8 cellular contexts compared by ENCODE assay signal in the genomic region with DNA sequence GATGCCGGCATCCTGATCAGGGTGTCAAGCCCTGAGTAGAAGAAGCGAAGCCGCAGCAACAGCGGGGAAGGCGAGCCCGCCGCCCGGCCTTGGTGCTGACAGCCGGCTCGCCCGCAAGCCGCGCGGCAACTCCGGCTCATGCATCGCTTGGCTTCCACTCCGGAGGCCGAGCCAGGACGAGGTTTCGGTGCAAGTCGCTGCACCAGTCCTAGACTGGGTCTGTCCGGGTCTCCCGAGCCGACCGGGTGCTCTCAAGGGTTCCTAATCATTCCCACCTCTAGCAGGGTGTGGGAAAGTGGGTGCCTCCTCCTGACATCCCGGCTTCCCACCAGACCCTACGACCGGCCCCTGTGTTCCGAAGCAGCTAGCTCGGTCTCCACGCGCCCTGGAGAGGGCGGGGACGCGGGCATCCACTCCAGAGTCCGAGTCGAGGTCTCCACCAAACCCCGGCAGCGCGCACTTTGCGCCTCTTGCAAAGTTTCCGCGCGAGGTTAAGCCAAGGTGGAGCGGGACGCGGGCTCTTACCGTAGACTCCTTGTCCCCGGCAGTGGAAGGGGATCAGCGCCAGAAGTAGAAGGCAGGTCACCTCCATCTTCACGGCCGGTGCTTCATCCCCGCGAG. TPM values are rescaled to one million over a fixed set of nuclear protein-coding genes. Genes with fewer than 3 reads are reported as not detected.
DNase-seq lines count a peak whose midpoint lies in the region; ATAC-seq and TF ChIP-seq lines count a peak whose summit lies in the region.

No MANE protein-coding gene starts in this region.

- no peaks in the 10 kb centered on the region for H3K9me3 Mint-ChIP-seq in CD4-positive, CD25-positive, alpha-beta regulatory T cell

- peaks cover 0 to 48% (median 31%) of the 10 kb centered on the region in 4 donors for H3K4me1 Mint-ChIP-seq in CD4-positive, CD25-positive, alpha-beta regulatory T cell

- intact Hi-C loops in posterior vena cava (cut with DNase I) = loop anchor here (10.0 kb wide), 2 partner anchors 212 to 382 kb away; no protein-coding TSS in a partner anchor

- H3K4me1 ChIP-seq in CD4-positive, CD25-positive, alpha-beta regulatory T cell (ENCODE audit: control insufficient read depth, insufficient read depth, low read length, poor library complexity, severe bottlenecking) = peaks cover 33% of the 10 kb centered on the region

- H3K4me3 ChIP-seq in CD4-positive, CD25-positive, alpha-beta regulatory T cell (ENCODE audit: low read depth, low read length) = peak overlapping the region; percentile 31
- peak overlapping the region; percentile 77 to 80 for H3K4me3 ChIP-seq in foreskin fibroblast (ENCODE audit: low read depth in 1 of 2, low read length in 2 of 2)

- no peaks in the 10 kb centered on the region for H3K36me3 ChIP-seq in CD4-positive, CD25-positive, alpha-beta regulatory T cell (ENCODE audit: control insufficient read depth, insufficient read depth, low read length)

- in situ Hi-C loops in KBM-7 (cut with MboI; ENCODE audit: low pct_unique_long_range_greater_than_20kb, low sequenced_read_pairs) = no loop called here

- H3K36me3 Mint-ChIP-seq in CD4-positive, CD25-positive, alpha-beta regulatory T cell = no peaks in the 10 kb centered on the region

- TF ChIP-seq CTCF in foreskin fibroblast (IDR thresholded peaks at IDR 0.05; ENCODE audit: low read depth, low read length) = no peak

- H3K4me3 Mint-ChIP-seq in CD4-positive, CD25-positive, alpha-beta regulatory T cell = peak overlapping the region; percentile 83 to 92 (median 88)

- peak; percentile 6 to 43 (median 37) for DNase-seq in CD4-positive, CD25-positive, alpha-beta regulatory T cell
- DNase-seq in KBM-7 = peak; percentile 32
- peak; percentile 66 to 67 for DNase-seq in activated T-cell treated with anti-CD3 and anti-CD28 coated beads, Interleukin-2, amount 50 U/mL, for 48 hours
- DNase-seq in foreskin fibroblast = peak; percentile 43 to 73
- peak; percentile 83 for DNase-seq in posterior vena cava (ENCODE audit: low spot score)
- no peak for DNase-seq in NCI-H128 (lab: John Stamatoyannopoulos, UW; ENCODE audit: unreplicated experiment)

- H3K27me3 Mint-ChIP-seq in CD4-positive, CD25-positive, alpha-beta regulatory T cell = peaks cover 45% of the 10 kb centered on the region

- peak overlapping the region in 1 of 3 donors; percentile 80 for H3K27ac Mint-ChIP-seq in CD4-positive, CD25-positive, alpha-beta regulatory T cell

- peaks cover 6% of the 10 kb centered on the region for H3K27me3 ChIP-seq in CD4-positive, CD25-positive, alpha-beta regulatory T cell (ENCODE audit: control insufficient read depth, insufficient read depth, low read length)

- H3K9me3 ChIP-seq in CD4-positive, CD25-positive, alpha-beta regulatory T cell (ENCODE audit: control insufficient read depth in 2 of 2, low read length in 2 of 2) = no peaks in the 10 kb centered on the region

- no peak overlapping the region for H3K27ac ChIP-seq in CD4-positive, CD25-positive, alpha-beta regulatory T cell (ENCODE audit: insufficient read depth, low read length, poor library complexity, severe bottlenecking)

- no peak for ATAC-seq in CD4-positive, CD25-positive, alpha-beta regulatory T cell (ENCODE audit: low read depth in 2 of 2)
- no peak for ATAC-seq in GM19455 (IDR thresholded peaks at IDR 0.05; ENCODE audit: unreplicated experiment)
- ATAC-seq in HG02870 (IDR thresholded peaks at IDR 0.05; ENCODE audit: unreplicated experiment) = no peak

RNA-seq across cellular contexts. Expression of a gene that starts 1.4 kb away (rescaled TPM):
- 64.4 TPM for total RNA-seq in CD4-positive, CD25-positive, alpha-beta regulatory T cell
- polyA plus RNA-seq in CD4-positive, CD25-positive, alpha-beta regulatory T cell = 1 to 10 TPM in 3 of 4 donors, under 1 TPM in 1; 0.88 to 2.3 (median 1.3) TPM
- total RNA-seq in posterior vena cava = 1 to 10 TPM; 3.5 to 7.6 TPM
